Comparison of ENCODE assay signal across 2 cellular contexts in the genomic region with DNA sequence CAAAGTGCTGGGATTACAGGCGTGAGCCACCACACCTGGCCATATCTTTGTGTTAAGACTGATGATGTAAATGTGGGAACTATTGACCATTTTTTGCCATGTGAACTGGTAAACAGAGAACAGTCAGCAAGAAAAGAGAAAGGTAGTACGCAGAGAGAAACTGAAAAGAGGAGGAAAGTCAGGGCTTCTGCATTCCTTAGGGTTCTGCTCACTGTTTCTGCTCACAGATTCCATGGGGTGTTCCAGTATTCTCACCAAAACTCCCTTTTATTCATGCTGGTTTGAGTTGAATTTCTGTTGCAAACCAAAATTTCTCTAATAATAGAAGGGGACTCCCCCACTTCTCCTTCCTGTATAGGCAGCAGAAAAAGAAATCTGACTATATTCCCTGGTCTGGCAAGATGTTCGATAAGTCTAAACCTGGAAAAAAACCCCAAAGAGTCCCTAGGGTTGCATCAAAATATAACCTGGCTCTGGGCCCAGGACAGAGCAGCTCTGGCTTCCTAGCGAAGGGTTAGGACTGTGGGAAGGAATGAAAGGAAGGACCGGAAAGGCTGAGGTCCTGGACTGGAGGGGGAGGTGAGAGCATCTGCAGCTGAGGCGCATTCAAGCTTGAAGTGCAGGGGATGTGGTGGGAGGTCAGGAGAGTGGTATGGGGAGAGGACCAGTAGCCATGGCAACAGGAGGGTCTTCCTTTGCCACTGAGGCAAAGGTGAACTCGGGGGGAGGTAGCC.
A peak's percentile ranks its signal among the peaks of the same experiment; 100 is the strongest.
TF ChIP-seq lines count a peak whose summit lies in the region.

No MANE protein-coding gene starts in this region.

TF ChIP-seq in K562, 482 proteins besides CTCF, POLR2A, EP300 and RAD21:
- TF ChIP-seq RFX1 (IDR thresholded peaks at IDR 0.05) (peak; percentile 41), FOXK2 (conservative IDR thresholded peaks at IDR 0.05 in 1 of 2, IDR thresholded peaks at IDR 0.05 in 1 of 2; ENCODE audit: low read depth in 2 of 2) (no peak), ZFP1 (CRISPR knock-in tag; IDR thresholded peaks at IDR 0.05) (no peak), CHD1 (IDR thresholded peaks at IDR 0.05; ENCODE audit: low read length) (no peak), ATF1 (CRISPR knock-in tag; IDR thresholded peaks at IDR 0.05) (no peak), ATF1 (tag; IDR thresholded peaks at IDR 0.05) (no peak), TEAD4 (IDR thresholded peaks at IDR 0.05; ENCODE audit: low read length) (no peak), TEAD4 (CRISPR knock-in tag; IDR thresholded peaks at IDR 0.05; ENCODE audit: borderline replicate concordance) (no peak), IRF2 (CRISPR knock-in tag; IDR thresholded peaks at IDR 0.05) (no peak)

TF ChIP-seq in HEK293T, 16 proteins besides CTCF, POLR2A, EP300 and RAD21 (continued from another document):
- no peak for TF ChIP-seq SUZ12 (IDR thresholded peaks at IDR 0.05)
- TF ChIP-seq ZNF384 (IDR thresholded peaks at IDR 0.05) = no peak
- TF ChIP-seq NFRKB (IDR thresholded peaks at IDR 0.05) = no peak
- TF ChIP-seq FOXA1 (IDR thresholded peaks at IDR 0.05) = no peak
- no peak for TF ChIP-seq L3MBTL2 (conservative IDR thresholded peaks at IDR 0.05)
- TF ChIP-seq CTBP1 (IDR thresholded peaks at IDR 0.05; ENCODE audit: borderline replicate concordance) = no peak
- TF ChIP-seq ELF4 (IDR thresholded peaks at IDR 0.05) = no peak
- TF ChIP-seq LEF1 (IDR thresholded peaks at IDR 0.05; ENCODE audit: borderline replicate concordance) = no peak
